In the genomic region with DNA sequence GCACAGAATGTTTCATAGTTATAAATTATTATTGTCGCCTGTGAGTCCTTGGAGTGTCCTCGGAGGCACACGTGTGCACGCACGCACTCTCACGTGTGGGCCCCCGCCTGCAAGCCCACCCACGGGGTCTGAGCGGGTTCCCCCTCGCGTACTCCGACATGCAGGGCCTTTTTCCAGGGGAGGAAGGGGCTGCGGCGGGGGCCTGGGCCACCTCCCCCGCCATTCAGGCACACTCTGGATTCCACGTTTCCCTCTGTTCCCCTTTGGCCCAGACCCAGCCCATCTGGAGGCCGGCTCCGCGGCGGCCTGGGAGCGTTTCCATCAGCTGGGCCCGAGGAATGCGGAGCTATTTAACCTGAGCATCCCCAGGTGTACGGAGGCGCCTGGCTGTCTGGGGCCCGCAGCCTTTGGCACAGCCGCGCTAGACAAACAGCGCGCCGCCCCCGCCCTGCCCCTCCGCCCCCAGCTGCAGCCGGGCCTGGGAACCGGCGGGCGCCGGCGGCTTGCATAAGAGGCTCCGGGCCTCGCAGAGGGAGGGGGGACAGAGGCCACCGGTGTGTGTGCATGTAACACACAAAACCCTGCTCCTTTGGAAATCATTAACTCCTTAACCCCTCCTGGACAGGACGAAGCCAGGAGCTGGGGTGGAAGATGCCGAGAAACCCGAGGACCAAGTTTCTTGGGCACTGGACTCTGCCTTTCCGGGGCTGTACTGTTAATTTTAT, we compare ENCODE assay signal across 8 cellular contexts. TPM values are rescaled to one million over a fixed set of nuclear protein-coding genes. Genes with fewer than 3 reads are reported as not detected.
DNase-seq lines count a peak whose midpoint lies in the region; ATAC-seq and TF ChIP-seq lines count a peak whose summit lies in the region.

No MANE protein-coding gene starts in this region.

- H3K4me3 ChIP-seq in coronary artery (peak overlapping the region; percentile 88), right lobe of liver (peak overlapping the region; percentile 6 to 16 (median 9)), tibial nerve (peak overlapping the region; percentile 6 to 64 (median 32))
- H3K4me3 ChIP-seq in CD4-positive, alpha-beta memory T cell (ENCODE audit: low read length in 2 of 2), result no peak overlapping the region

- H3K27me3 ChIP-seq in right lobe of liver (no peaks in the 10 kb centered on the region), tibial nerve (no peaks in the 10 kb centered on the region)
- H3K27me3 ChIP-seq in CD4-positive, alpha-beta memory T cell (ENCODE audit: insufficient read depth, low read length), result peaks cover 5% of the 10 kb centered on the region

- POLR2A ChIA-PET in CD4-positive, alpha-beta memory T cell (lab: Charles Lee; ENCODE audit: partially characterized antibody), result interaction anchor here (0.6 to 1.5 kb wide), 3 partner anchors 22 to 37 kb away, joined by 3 to 4 read pairs (median 3); no protein-coding TSS in a partner anchor

- H3K36me3 ChIP-seq in right lobe of liver (no peaks in the 10 kb centered on the region), tibial nerve (no peaks in the 10 kb centered on the region)
- H3K36me3 ChIP-seq in CD4-positive, alpha-beta memory T cell (ENCODE audit: insufficient read depth, low read length), result no peaks in the 10 kb centered on the region

- H3K4me1 ChIP-seq in right lobe of liver (peaks cover 0 to 79% (median 27%) of the 10 kb centered on the region in 4 donors), tibial nerve (peaks cover 0 to 63% (median 34%) of the 10 kb centered on the region in 4 donors)
- H3K4me1 ChIP-seq in CD4-positive, alpha-beta memory T cell (ENCODE audit: insufficient read depth, low read length), result peaks cover 28% of the 10 kb centered on the region

- ATAC-seq in right lobe of liver, result peak; percentile 39 to 67 (median 51)
- ATAC-seq in GM21825 (IDR thresholded peaks at IDR 0.05; ENCODE audit: unreplicated experiment), result no peak

- H3K9me3 ChIP-seq in right lobe of liver (no peaks in the 10 kb centered on the region), tibial nerve (no peaks in the 10 kb centered on the region)
- no peaks in the 10 kb centered on the region for H3K9me3 ChIP-seq in CD4-positive, alpha-beta memory T cell (ENCODE audit: control insufficient read depth in 1 of 2, low read length in 2 of 2)

- intact Hi-C loops in right lobe of liver (cut with DNase I), result no loop called here
- intact Hi-C loops in CD4-positive, alpha-beta memory T cell (cut with micrococcal nuclease), result no loop called here

- CTCF ChIA-PET in CD4-positive, alpha-beta memory T cell (lab: Charles Lee; ENCODE audit: partially characterized antibody), result interaction anchor here (0.6 to 19.7 kb wide), 2 partner anchors 46 to 1821 kb away, joined by 3 to 1094 read pairs; a partner anchor contains a TSS

- WGBS in right lobe of liver (ENCODE audit: insufficient coverage, low coverage, low lambda C conversion rate, missing lambda C conversion rate), result 1% methylated on average over 15 of the region's 46 CpGs
- WGBS in tibial nerve, 2 donors, result 21 to 23% methylated on average over 19 to 32 of the region's 46 CpGs

- H3K27me3 Mint-ChIP-seq in CD4-positive, alpha-beta memory T cell, result peaks cover 16 to 30% of the 10 kb centered on the region in 2 donors

- DNase-seq in HCEC 1CT (peak; percentile 17), NCI-H446 treated with DMSO at 0.1 percent for 48 hours (lab: John Stamatoyannopoulos, UW) (peak; percentile 62), coronary artery (ENCODE audit: low spot score) (peak; percentile 87), right lobe of liver (peak; percentile 93 to 95 (median 94)), tibial nerve (ENCODE audit: low spot score in 2 of 2) (peak; percentile 58 to 67), KG1 (lab: John Stamatoyannopoulos, UW) (no peak)
- no peak for DNase-seq in CD4-positive, alpha-beta memory T cell

- H3K27ac Mint-ChIP-seq in CD4-positive, alpha-beta memory T cell, result no peak overlapping the region

- peak; percentile 73 for TF ChIP-seq POLR2A in right lobe of liver (IDR thresholded peaks at IDR 0.05)
- peak in 1 of 2 donors; percentile 46 for TF ChIP-seq POLR2A in tibial nerve (IDR thresholded peaks at IDR 0.05)

- no peaks in the 10 kb centered on the region for H3K9me3 Mint-ChIP-seq in CD4-positive, alpha-beta memory T cell

- peaks cover 0 to 3% of the 10 kb centered on the region in 2 donors for H3K36me3 Mint-ChIP-seq in CD4-positive, alpha-beta memory T cell

- peak in 1 of 2 donors; percentile 83 for TF ChIP-seq EP300 in tibial nerve (IDR thresholded peaks at IDR 0.05)

- H3K4me1 Mint-ChIP-seq in CD4-positive, alpha-beta memory T cell, result peaks cover 5 to 33% (median 16%) of the 10 kb centered on the region in 4 donors

- H3K27ac ChIP-seq in coronary artery (peak overlapping the region; percentile 6 to 94), right lobe of liver (peak overlapping the region; percentile 46 to 79 (median 69)), tibial nerve (peak overlapping the region; percentile 35 to 93 (median 88))
- no peak overlapping the region for H3K27ac ChIP-seq in CD4-positive, alpha-beta memory T cell (ENCODE audit: low read depth, low read length)

- no peak overlapping the region for H3K4me3 Mint-ChIP-seq in CD4-positive, alpha-beta memory T cell

- TF ChIP-seq CTCF in coronary artery (IDR thresholded peaks at IDR 0.05) (no peak), right lobe of liver (IDR thresholded peaks at IDR 0.05) (no peak), tibial nerve (IDR thresholded peaks at IDR 0.05) (no peak)

RNA-seq across cellular contexts. Expression of gene ID1, which starts 3.3 kb away (rescaled TPM):
- total RNA-seq in right lobe of liver (100 to 1,000 TPM in 2 of 6 experiments, 10 to 100 TPM in 4; 12.9 to 300 (median 35.0) TPM), tibial nerve (100 to 1,000 TPM; 524 to 962 (median 571) TPM)
- under 1 TPM in 1 of 2 experiments, not detected in 1; 0.50 TPM for total RNA-seq in CD4-positive, alpha-beta memory T cell
- 1 to 10 TPM in 1 of 2 donors, under 1 TPM in 1; 0.49 to 1.4 TPM for polyA plus RNA-seq in CD4-positive, alpha-beta memory T cell

RNA-seq across cellular contexts. Expression of gene COX4I2, which starts 29.3 kb away (rescaled TPM):
- total RNA-seq in right lobe of liver, result not detected
- 1 to 10 TPM in 3 of 4 donors, not detected in 1; 1.6 to 8.2 (median 4.2) TPM for total RNA-seq in tibial nerve
- total RNA-seq in CD4-positive, alpha-beta memory T cell, result not detected
- polyA plus RNA-seq in CD4-positive, alpha-beta memory T cell, result not detected

Comparison
In these comparisons a context has a peak if more than half of its experiments do, and no peak if none do; other contexts are left out.
1. DNase-seq: peak in HCEC 1CT (single experiment), NCI-H446 treated with DMSO at 0.1 percent for 48 hours (single experiment), coronary artery (single experiment), right lobe of liver (3 of 3) and tibial nerve (2 of 2); none in CD4-positive, alpha-beta memory T cell (0 of 5) and KG1 (single experiment).
2. H3K4me3 ChIP-seq: peak in coronary artery (single experiment), right lobe of liver (3 of 3) and tibial nerve (4 of 4); none in CD4-positive, alpha-beta memory T cell (0 of 2).
3. RNA of gene ID1, which starts 3.3 kb away (total RNA-seq): 524 to 962 TPM in tibial nerve and 12.9 to 300 TPM in right lobe of liver; 0.50 TPM in CD4-positive, alpha-beta memory T cell; every median in the first group is over 4 times any median in the second.